In the genomic region with DNA sequence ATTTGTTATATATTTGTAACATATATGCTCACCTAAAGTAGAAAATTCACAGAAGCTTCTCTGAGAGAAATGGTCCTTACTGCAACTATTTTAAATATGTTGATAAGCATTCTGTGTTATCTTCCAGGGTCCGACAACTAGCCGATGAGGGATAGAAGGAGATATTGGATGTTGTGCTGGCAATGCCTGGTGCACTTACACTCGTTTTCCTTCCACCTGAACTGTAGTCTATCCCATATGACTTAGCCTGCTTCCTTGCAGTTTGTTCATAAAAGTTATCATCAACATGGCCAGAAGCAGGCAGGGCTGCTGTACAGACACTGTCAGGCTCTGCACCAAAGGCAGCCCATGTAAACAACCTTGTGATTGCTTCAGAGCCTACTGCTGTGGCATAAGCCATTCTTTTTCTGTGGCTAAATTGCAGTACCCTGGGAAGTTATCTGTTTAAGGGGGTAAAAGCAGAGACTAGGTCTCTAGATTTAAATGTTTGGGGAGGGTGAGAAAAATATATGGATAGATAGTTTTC, we compare ENCODE assay signal across 12 cellular contexts. TPM values are rescaled to one million over a fixed set of nuclear protein-coding genes. Genes with fewer than 3 reads are reported as not detected.
DNase-seq lines count a peak whose midpoint lies in the region; ATAC-seq and TF ChIP-seq lines count a peak whose summit lies in the region.
"Had no signal": no experiment of that assay in that cellular context is flagged by ENCODE, and none has a peak within 500 bp of the region (broad histone marks: within the 10 kb centered on the region; RNA-seq: fewer than 3 reads in every experiment).

No MANE protein-coding gene starts in this region.

- TF ChIP-seq POLR2A in gastrocnemius medialis (IDR thresholded peaks at IDR 0.05) = no peak
- no peak for TF ChIP-seq POLR2A in spleen (IDR thresholded peaks at IDR 0.05)

- H3K27ac ChIP-seq in angular gyrus (ENCODE audit: low read depth, low read length) = peak overlapping the region; percentile 86
- H3K27ac ChIP-seq in gastrocnemius medialis = no peak overlapping the region
- H3K27ac ChIP-seq in spleen = no peak overlapping the region
- H3K27ac ChIP-seq: A549, right atrium auricular region, thoracic aorta had no signal

- intact Hi-C loops in gastrocnemius medialis (cut with DNase I; ENCODE audit: low total_unique reads) = no loop called here
- intact Hi-C loops in spleen (cut with DNase I; ENCODE audit: low total_unique reads) = no loop called here

- DNase-seq in NCI-H1694 treated with DMSO at 0.1 percent for 48 hours (lab: John Stamatoyannopoulos, UW) (peak; percentile 13), NCI-H1694 (lab: John Stamatoyannopoulos, UW) (no peak), gastrocnemius medialis (no peak), spleen (no peak), DMS 273 (lab: John Stamatoyannopoulos, UW; ENCODE audit: unreplicated experiment) (no peak)
- DNase-seq: NCI-H2227 treated with DMSO at 0.1 percent for 48 hours had no signal

- no peaks in the 10 kb centered on the region for H3K36me3 ChIP-seq in gastrocnemius medialis
- H3K36me3 ChIP-seq in spleen = no peaks in the 10 kb centered on the region
- H3K36me3 ChIP-seq: right atrium auricular region, thoracic aorta had no signal

- TF ChIP-seq CTCF in gastrocnemius medialis (IDR thresholded peaks at IDR 0.05 in 4 of 5, conservative IDR thresholded peaks at IDR 0.05 in 1 of 5) (no peak), spleen (IDR thresholded peaks at IDR 0.05 in 8 of 11, conservative IDR thresholded peaks at IDR 0.05 in 3 of 11) (no peak)

- H3K27me3 ChIP-seq in gastrocnemius medialis (no peaks in the 10 kb centered on the region), spleen (replicated peaks in 1 of 7) (no peaks in the 10 kb centered on the region)
- H3K27me3 ChIP-seq: right atrium auricular region had no signal

- H3K4me3 ChIP-seq in iPS-18c (ENCODE audit: insufficient read depth, low read depth, low read length) = peak overlapping the region; percentile 12; the same call in 1 of the 2 replicates
- no peak overlapping the region for H3K4me3 ChIP-seq in gastrocnemius medialis
- no peak overlapping the region for H3K4me3 ChIP-seq in spleen
- H3K4me3 ChIP-seq: A549, right atrium auricular region, thoracic aorta had no signal

- ATAC-seq in gastrocnemius medialis = peak; percentile 77 to 80
- ATAC-seq in GM21528 (IDR thresholded peaks at IDR 0.05; ENCODE audit: low FRiP score, unreplicated experiment) = no peak
- ATAC-seq: A549 had no signal

- in situ Hi-C loops in gastrocnemius medialis (cut with MboI; ENCODE audit: low sequenced_read_pairs in 4 of 4) = no loop called here

- H3K9me3 ChIP-seq in iPS-18c (ENCODE audit: control insufficient read depth, insufficient read depth, low read length) (no peaks in the 10 kb centered on the region), gastrocnemius medialis (no peaks in the 10 kb centered on the region), spleen (no peaks in the 10 kb centered on the region)
- H3K9me3 ChIP-seq: A549, right atrium auricular region, thoracic aorta had no signal

- peaks cover 0 to 9% of the 10 kb centered on the region in 2 donors for H3K4me1 ChIP-seq in gastrocnemius medialis
- H3K4me1 ChIP-seq in spleen = peaks cover 0 to 19% (median 10%) of the 10 kb centered on the region in 6 donors
- H3K4me1 ChIP-seq: A549, right atrium auricular region had no signal

- WGBS in spleen, 5 donors = 81 to 87% (median 87%) methylated on average over 3 of the region's 3 CpGs

RNA-seq across cellular contexts. Expression of a gene that starts 1.6 kb away (rescaled TPM):
- total RNA-seq in gastrocnemius medialis (1 to 10 TPM in 1 of 4 donors, under 1 TPM in 2, not detected in 1; 0.15 to 1.5 (median 0.35) TPM), spleen (10 to 100 TPM in 6 of 7 donors, 1 to 10 TPM in 1; 7.3 to 40.6 (median 18.4) TPM)
- polyA plus RNA-seq in spleen = 1 to 10 TPM; 3.0 to 4.3 (median 3.2) TPM
